Comparison of ENCODE assay signal across 2 cellular contexts in genomic region chr20:2804921-2805681, GRCh38.
A peak's percentile ranks its signal among the peaks of the same experiment; 100 is the strongest.
TF ChIP-seq lines count a peak whose summit lies in the region.

No MANE protein-coding gene starts in this region.

TF ChIP-seq in H1, 55 proteins besides CTCF, POLR2A, EP300 and RAD21:
- no peak for TF ChIP-seq MAFK (IDR thresholded peaks at IDR 0.05; ENCODE audit: low read depth, low read length)
- no peak for TF ChIP-seq RXRA (IDR thresholded peaks at IDR 0.05; ENCODE audit: insufficient read depth, low read depth, low read length)
- TF ChIP-seq PHF8 (conservative IDR thresholded peaks at IDR 0.05; ENCODE audit: low read depth, low read length) = no peak
- no peak for TF ChIP-seq CBX5 (IDR thresholded peaks at IDR 0.05; ENCODE audit: low read depth, low read length)
- TF ChIP-seq JUND (IDR thresholded peaks at IDR 0.05; ENCODE audit: low read length) = no peak
- no peak for TF ChIP-seq SP1 (IDR thresholded peaks at IDR 0.05; ENCODE audit: low read depth, low read length)
- TF ChIP-seq CEBPB (IDR thresholded peaks at IDR 0.05; ENCODE audit: low read depth, low read length) = no peak
- TF ChIP-seq SIN3A (conservative IDR thresholded peaks at IDR 0.05 in 1 of 2, IDR thresholded peaks at IDR 0.05 in 1 of 2; ENCODE audit: low read depth in 1 of 2, low read length in 2 of 2) = no peak
- TF ChIP-seq RBBP5 (IDR thresholded peaks at IDR 0.05; ENCODE audit: borderline replicate concordance, low read depth, low read length) = no peak
- no peak for TF ChIP-seq ASH2L (IDR thresholded peaks at IDR 0.05; ENCODE audit: low read length)
- no peak for TF ChIP-seq MAX (IDR thresholded peaks at IDR 0.05)
- TF ChIP-seq TBP (IDR thresholded peaks at IDR 0.05; ENCODE audit: low read depth, low read length) = no peak
- TF ChIP-seq BCL11A (IDR thresholded peaks at IDR 0.05; ENCODE audit: low read depth in 2 of 2, low read length in 2 of 2) = no peak
- peak; percentile 27 for TF ChIP-seq KDM4A (IDR thresholded peaks at IDR 0.05; ENCODE audit: low read depth, low read length, severe bottlenecking)
- TF ChIP-seq SUZ12 (IDR thresholded peaks at IDR 0.05; ENCODE audit: low read length) = peak; percentile 84
- TF ChIP-seq KDM5A (IDR thresholded peaks at IDR 0.05; ENCODE audit: low read length) = no peak
- peak; percentile 35 for TF ChIP-seq RNF2 (IDR thresholded peaks at IDR 0.05; ENCODE audit: borderline replicate concordance, low read depth, low read length, missing control alignments, poor library complexity, severe bottlenecking)
- TF ChIP-seq BACH1 (IDR thresholded peaks at IDR 0.05; ENCODE audit: low read length) = no peak
- TF ChIP-seq ZNF274 (IDR thresholded peaks at IDR 0.05; ENCODE audit: borderline replicate concordance, extremely low read depth, low read length) = no peak
- TF ChIP-seq E2F6 (IDR thresholded peaks at IDR 0.05) = peak; percentile 19; the same call in 1 of the 2 replicates
- TF ChIP-seq ATF2 (IDR thresholded peaks at IDR 0.05; ENCODE audit: low read length) = no peak
- TF ChIP-seq EZH2 (IDR thresholded peaks at IDR 0.05; ENCODE audit: low read depth, low read length, severe bottlenecking) = peak; percentile 89
- TF ChIP-seq SAP30 (IDR thresholded peaks at IDR 0.05; ENCODE audit: insufficient read depth, insufficient replicate concordance, low read length) = no peak
TF ChIP-seq in H1: peak in this region for 5.

TF ChIP-seq in GM12891, 5 proteins besides CTCF, POLR2A, EP300 and RAD21:
- TF ChIP-seq SPI1 (IDR thresholded peaks at IDR 0.05; ENCODE audit: low read depth, low read length) (no peak), TAF1 (IDR thresholded peaks at IDR 0.05; ENCODE audit: low read depth, low read length) (no peak), PAX5 (IDR thresholded peaks at IDR 0.05; ENCODE audit: insufficient read depth, low read length, severe bottlenecking) (no peak), POLR2AphosphoS5 (IDR thresholded peaks at IDR 0.05; ENCODE audit: low read depth, low read length) (no peak), POU2F2 (IDR thresholded peaks at IDR 0.05; ENCODE audit: low read depth, low read length) (no peak)
